ENCODE assay signal across 8 cellular contexts in the genomic region with DNA sequence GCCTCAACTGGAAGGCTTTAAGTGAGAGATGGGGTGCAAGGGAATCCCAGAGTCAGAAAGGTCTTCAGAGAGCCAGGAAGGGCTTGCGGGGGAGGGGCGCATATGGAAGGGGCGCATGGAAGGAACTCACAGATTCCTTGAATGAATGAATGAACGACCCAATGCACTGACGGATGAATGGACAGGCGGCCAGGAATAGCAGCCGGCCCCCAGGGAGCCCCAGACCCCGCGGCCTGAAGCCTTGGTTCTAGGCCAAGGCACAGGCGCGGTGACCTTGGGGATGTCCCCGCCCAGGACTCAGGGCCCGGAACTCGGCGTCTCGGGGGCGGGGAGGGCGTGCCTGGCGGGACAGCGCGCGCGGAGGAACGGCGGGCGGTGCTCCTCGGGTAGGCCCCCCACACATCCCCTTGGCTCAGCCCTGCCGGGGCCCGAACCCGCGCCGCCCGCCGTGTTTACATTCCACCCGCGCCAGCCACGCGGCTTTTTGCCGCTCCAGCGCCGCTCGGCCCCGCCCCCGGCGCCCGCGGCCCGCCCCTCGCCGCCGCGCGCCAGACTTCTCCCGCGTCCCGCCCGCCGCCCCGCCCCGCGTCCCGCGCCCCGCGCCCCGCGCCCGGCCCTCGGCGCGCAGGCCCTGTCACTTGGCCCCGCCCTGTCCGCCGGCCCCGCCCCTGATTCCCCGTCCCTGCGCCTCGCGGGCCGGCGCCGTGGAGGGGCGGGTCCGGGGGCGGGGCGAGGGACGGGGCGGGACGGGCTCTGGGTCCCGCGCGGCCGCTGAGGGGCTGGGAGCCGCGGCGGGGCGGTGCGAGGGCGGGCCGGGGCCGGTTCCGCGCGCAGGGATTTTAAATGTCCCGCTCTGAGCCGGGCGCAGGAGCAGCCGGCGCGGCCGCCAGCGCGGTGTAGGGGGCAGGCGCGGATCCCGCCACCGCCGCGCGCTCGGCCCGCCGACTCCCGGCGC. TPM values are rescaled to one million over a fixed set of nuclear protein-coding genes. Genes with fewer than 3 reads are reported as not detected.
A peak's percentile ranks its signal among the peaks of the same experiment; 100 is the strongest.
DNase-seq lines count a peak whose midpoint lies in the region; ATAC-seq and TF ChIP-seq lines count a peak whose summit lies in the region.

Gene CCNE1 (plus strand): TSS at position 867 of the 955 bp plus-strand sequence. CDS start 565 bp downstream, outside the sequence.

- peak within 1 kb of the TSS; percentile 56 for H4K5ac ChIP-seq in mesendoderm (ENCODE audit: low read length)

- H3K36me3 Mint-ChIP-seq in CD8-positive, alpha-beta T cell: peaks cover 2% of the 10 kb centered on the region

- peaks cover 5% of the 10 kb centered on the region for H3K4me1 ChIP-seq in CD8-positive, alpha-beta T cell (ENCODE audit: insufficient read depth, low read length)
- H3K4me1 ChIP-seq in effector memory CD4-positive, alpha-beta T cell (ENCODE audit: control insufficient read depth, insufficient read depth, low read length, poor library complexity, severe bottlenecking): no peaks in the 10 kb centered on the region
- H3K4me1 ChIP-seq in mesendoderm (ENCODE audit: control insufficient read depth, low read depth, low read length): peaks cover 2% of the 10 kb centered on the region

- DNase-seq in CD8-positive, alpha-beta T cell: peak; percentile 84 to 98 (median 94)
- DNase-seq in NK-92 treated with Interleukin-12 subunit alpha and Interleukin-12 subunit beta, amount 100 ng/mL, for 24 hours (lab: John Stamatoyannopoulos, UW): peak; percentile 90
- peak; percentile 89 to 93 (median 92) for DNase-seq in effector memory CD4-positive, alpha-beta T cell
- DNase-seq in mesendoderm: peak; percentile 87
- peak; percentile 90 for DNase-seq in stimulated activated CD8-positive, alpha-beta memory T cell treated with anti-CD3 and anti-CD28 coated beads, Interleukin-12 subunit alpha, Interleukin-12 subunit beta, amount 100 ng/mL, for 24 hours (ENCODE audit: extremely low read depth)

- peaks cover 13% of the 10 kb centered on the region for H3K4me1 Mint-ChIP-seq in CD8-positive, alpha-beta T cell (ENCODE audit: low read depth)

- peak within 1 kb of the TSS; percentile 86 for H3K56ac ChIP-seq in mesendoderm (ENCODE audit: low read length)

- POLR2A ChIA-PET in CD8-positive, alpha-beta T cell (lab: Charles Lee): no interaction called here
- POLR2A ChIA-PET in activated CD8-positive, alpha-beta memory T cell treated with anti-CD3 and anti-CD28 coated beads for 36 hours (lab: Charles Lee): no interaction called here

- H3K9ac ChIP-seq in mesendoderm (ENCODE audit: low read length): peak within 1 kb of the TSS; percentile 77

- WGBS in mesendoderm (ENCODE audit: extremely low coverage, insufficient coverage, low lambda C conversion rate): no CpG with 5 or more reads among the region's 125 CpGs

- CTCF ChIA-PET in CD8-positive, alpha-beta T cell (lab: Charles Lee): interaction anchor here (1.0 to 1.4 kb wide), 2 partner anchors 45 to 57 kb away, joined by 3 read pairs; no protein-coding TSS in a partner anchor
- CTCF ChIA-PET in activated CD8-positive, alpha-beta memory T cell treated with anti-CD3 and anti-CD28 coated beads for 36 hours (lab: Charles Lee): no interaction called here

- H3K9me3 ChIP-seq in CD8-positive, alpha-beta T cell (ENCODE audit: low read length): no peaks in the 10 kb centered on the region
- no peaks in the 10 kb centered on the region for H3K9me3 ChIP-seq in effector memory CD4-positive, alpha-beta T cell (ENCODE audit: control insufficient read depth, low read length)

- no peak within 1 kb of the TSS for H2BK5ac ChIP-seq in mesendoderm (ENCODE audit: low read length)

- H3K18ac ChIP-seq in mesendoderm (ENCODE audit: low read length): peak within 1 kb of the TSS; percentile 88

- no peak for TF ChIP-seq CTCF in CD8-positive, alpha-beta T cell (IDR thresholded peaks at IDR 0.05)

- H3K4me2 ChIP-seq in mesendoderm (ENCODE audit: low read length): peak within 1 kb of the TSS; percentile 56

- H2BK120ac ChIP-seq in mesendoderm (ENCODE audit: low read depth, low read length): no peak within 1 kb of the TSS

- no peaks in the 10 kb centered on the region for H3K9me3 Mint-ChIP-seq in CD8-positive, alpha-beta T cell

- H4K8ac ChIP-seq in mesendoderm (ENCODE audit: low read depth, low read length): peak within 1 kb of the TSS; percentile 67

- peak within 1 kb of the TSS; percentile 58 for H3K4me3 ChIP-seq in CD8-positive, alpha-beta T cell (ENCODE audit: low read depth, low read length)
- H3K4me3 ChIP-seq in effector memory CD4-positive, alpha-beta T cell (ENCODE audit: insufficient read depth, low read depth, low read length, poor library complexity, severe bottlenecking): peak within 1 kb of the TSS; percentile 57
- H3K4me3 ChIP-seq in mesendoderm (ENCODE audit: low read length): peak within 1 kb of the TSS; percentile 41

- H3K4ac ChIP-seq in mesendoderm (ENCODE audit: low read depth, low read length): no peak within 1 kb of the TSS

- H3K36me3 ChIP-seq in CD8-positive, alpha-beta T cell (ENCODE audit: insufficient read depth, low read length): no peaks in the 10 kb centered on the region
- no peaks in the 10 kb centered on the region for H3K36me3 ChIP-seq in effector memory CD4-positive, alpha-beta T cell (ENCODE audit: control insufficient read depth, insufficient read depth, low read length)
- no peaks in the 10 kb centered on the region for H3K36me3 ChIP-seq in mesendoderm (ENCODE audit: control insufficient read depth, insufficient read depth, low read length)

- H2AK5ac ChIP-seq in mesendoderm (ENCODE audit: low read length): no peak within 1 kb of the TSS

- no peak within 1 kb of the TSS for H2BK15ac ChIP-seq in mesendoderm (replicated peaks; ENCODE audit: low read depth)

- H3K23ac ChIP-seq in mesendoderm (ENCODE audit: low read length): no peak within 1 kb of the TSS

- no peaks in the 10 kb centered on the region for H3K79me2 ChIP-seq in mesendoderm (ENCODE audit: control insufficient read depth, insufficient read depth, low read length)

- intact Hi-C loops in CD8-positive, alpha-beta T cell (cut with DNase I, micrococcal nuclease): loop anchor here (1.0 to 5.0 kb wide), 9 partner anchors 20 to 599 kb away; partner anchors contain the start of genes URI1 (in 2 of the 2), POP4 (in 1 of the 2) and UQCRFS1 (in 1 of the 2)

- H3K27ac ChIP-seq in CD8-positive, alpha-beta T cell (ENCODE audit: low read depth, low read length): peak within 1 kb of the TSS; percentile 58
- peak within 1 kb of the TSS; percentile 49 for H3K27ac ChIP-seq in effector memory CD4-positive, alpha-beta T cell (ENCODE audit: insufficient read depth, low read length, poor library complexity, severe bottlenecking)
- H3K27ac ChIP-seq in mesendoderm (ENCODE audit: low read depth, low read length): no peak within 1 kb of the TSS

- peak within 1 kb of the TSS; percentile 75 for H3K27ac Mint-ChIP-seq in CD8-positive, alpha-beta T cell

- H3K4me3 Mint-ChIP-seq in CD8-positive, alpha-beta T cell: peak within 1 kb of the TSS; percentile 93

- no peaks in the 10 kb centered on the region for H3K27me3 Mint-ChIP-seq in CD8-positive, alpha-beta T cell (ENCODE audit: low read depth)

- no peaks in the 10 kb centered on the region for H3K79me1 ChIP-seq in mesendoderm (ENCODE audit: low read length)

- H3K27me3 ChIP-seq in CD8-positive, alpha-beta T cell (ENCODE audit: insufficient read depth, low read length): no peaks in the 10 kb centered on the region
- no peaks in the 10 kb centered on the region for H3K27me3 ChIP-seq in effector memory CD4-positive, alpha-beta T cell (replicated peaks; ENCODE audit: control insufficient read depth, insufficient read depth, low read length, poor library complexity, severe bottlenecking)
- no peaks in the 10 kb centered on the region for H3K27me3 ChIP-seq in mesendoderm (ENCODE audit: insufficient read depth, low read length, poor library complexity)

- peak; percentile 95 for ATAC-seq in CD8-positive, alpha-beta T cell
- ATAC-seq in GM19438 (IDR thresholded peaks at IDR 0.05; ENCODE audit: low read depth, unreplicated experiment): peak; percentile 75
- ATAC-seq in HG03565 (IDR thresholded peaks at IDR 0.05; ENCODE audit: unreplicated experiment): peak; percentile 56

RNA-seq across cellular contexts. Expression of gene CCNE1, which starts in this region (rescaled TPM):
- total RNA-seq in CD8-positive, alpha-beta T cell: 1 to 10 TPM; 4.9 to 6.6 TPM
- total RNA-seq in activated CD8-positive, alpha-beta memory T cell treated with anti-CD3 and anti-CD28 coated beads for 36 hours: 10 to 100 TPM; 32.1 to 32.5 TPM
- polyA plus RNA-seq in mesendoderm (2013, experiment 1 of 2): 36.6 TPM
- polyA plus RNA-seq in mesendoderm (2013, experiment 2 of 2): 36.5 TPM

Comparison
In these comparisons a context has a peak if more than half of its experiments do, and no peak if none do; other contexts are left out.
1. RNA of gene CCNE1 (total RNA-seq): 32.1 to 32.5 TPM in activated CD8-positive, alpha-beta memory T cell treated with anti-CD3 and anti-CD28 coated beads for 36 hours; 4.9 to 6.6 TPM in CD8-positive, alpha-beta T cell; every median in the first group is over 4 times any median in the second.
2. Peak in every context shown above with its lines, with median percentiles within 50 percentile points of each other: ATAC-seq, DNase-seq and H3K4me3 ChIP-seq.